In the genomic region with DNA sequence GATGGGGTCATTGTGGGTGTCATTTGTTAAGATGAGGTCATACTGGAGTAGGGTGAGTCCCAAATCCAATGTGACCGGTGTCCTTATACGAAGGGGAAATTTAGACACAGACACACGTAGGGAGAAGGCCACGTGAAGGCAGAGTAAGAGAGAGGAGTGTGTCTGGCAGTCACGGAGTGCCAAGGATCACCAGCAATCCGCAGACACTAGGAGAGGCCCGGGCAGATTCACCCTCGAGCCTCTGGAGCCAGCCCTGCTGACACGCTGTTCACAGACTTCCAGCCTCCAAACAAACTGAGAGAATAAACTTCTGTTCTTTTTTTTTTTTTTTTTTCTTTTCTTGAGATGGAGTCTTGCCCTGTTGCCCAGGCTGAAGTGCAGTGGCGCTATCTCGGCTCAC, we compare ENCODE assay signal across 7 cellular contexts.
"Had no signal": no experiment of that assay in that cellular context is flagged by ENCODE, and none has a peak within 500 bp of the region (broad histone marks: within the 10 kb centered on the region; RNA-seq: fewer than 3 reads in every experiment).

No MANE protein-coding gene starts in this region.

- H3K4me1 ChIP-seq: HAP-1 had no signal

- H2AFZ ChIP-seq: GM23248 had no signal

- H3K27ac ChIP-seq: GM23248, HL-60 had no signal

- H3K9me3 Mint-ChIP-seq: HFFc6 had no signal

- ATAC-seq: HCT116, K562 had no signal

- H3K4me3 Mint-ChIP-seq: HFFc6 had no signal

- H3K4me3 ChIP-seq: GM23248, HAP-1, K562 had no signal

- H3K27ac Mint-ChIP-seq: HFFc6 had no signal

- DNase-seq: GM23248, HFFc6, IMR-90 had no signal
